ENCODE assay signal across 8 cellular contexts in the genomic region with DNA sequence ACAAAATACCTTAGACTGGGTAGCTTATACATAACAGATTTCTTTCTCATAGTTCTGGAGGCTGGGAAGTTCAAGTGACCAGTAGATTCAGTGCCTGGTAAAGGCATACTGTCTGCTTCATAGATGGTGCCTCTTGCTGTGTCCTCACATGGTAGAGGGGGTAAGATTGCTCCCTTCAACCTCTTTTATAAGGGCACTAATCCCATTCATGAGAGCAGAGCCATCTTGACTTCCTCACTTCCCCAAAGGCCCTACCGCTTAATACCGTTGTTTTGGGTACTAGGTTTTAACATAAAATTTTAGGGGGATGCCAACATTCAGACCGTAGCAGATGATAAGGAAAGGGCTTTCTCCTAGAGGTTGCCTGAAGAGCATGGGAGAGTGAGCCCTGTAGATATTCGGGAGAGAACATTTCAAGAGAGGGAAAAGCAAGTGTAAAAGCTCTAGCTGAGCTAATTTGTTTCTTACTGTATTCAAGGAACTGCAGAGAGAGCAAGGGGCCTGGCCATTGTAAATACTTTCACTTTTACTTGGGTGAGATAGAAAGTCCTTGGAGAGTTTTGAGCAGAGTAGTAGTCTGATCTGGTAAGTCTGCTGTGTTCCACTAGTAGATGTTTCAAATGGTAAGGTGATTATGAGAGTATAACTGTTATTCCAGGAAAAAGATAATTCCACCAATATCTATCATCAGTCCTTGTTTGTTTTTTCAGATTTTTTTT. TPM values are rescaled to one million over a fixed set of nuclear protein-coding genes. Genes with fewer than 3 reads are reported as not detected.
DNase-seq lines count a peak whose midpoint lies in the region; ATAC-seq and TF ChIP-seq lines count a peak whose summit lies in the region.

No MANE protein-coding gene starts in this region.

- H3K27me3 Mint-ChIP-seq in activated CD8-positive, alpha-beta memory T cell treated with anti-CD3 and anti-CD28 coated beads, Interleukin-2, amount 10 ng/mL, durations not matched to agents 7 days and 5 days, result no peaks in the 10 kb centered on the region
- no peaks in the 10 kb centered on the region for H3K27me3 Mint-ChIP-seq in WTC11 (ENCODE audit: low read depth)
- no peaks in the 10 kb centered on the region for H3K27me3 Mint-ChIP-seq in natural killer cell treated with Interleukin-12 subunit alpha and Interleukin-12 subunit beta and Interleukin-15 and Interleukin-18, amount 100 ng/mL, for 72 hours

- H3K4me1 Mint-ChIP-seq in activated CD8-positive, alpha-beta memory T cell treated with anti-CD3 and anti-CD28 coated beads, Interleukin-2, amount 10 ng/mL, durations not matched to agents 7 days and 5 days, result peaks cover 15% of the 10 kb centered on the region
- H3K4me1 Mint-ChIP-seq in WTC11, result peaks cover 41% of the 10 kb centered on the region
- H3K4me1 Mint-ChIP-seq in natural killer cell treated with Interleukin-12 subunit alpha and Interleukin-12 subunit beta and Interleukin-15 and Interleukin-18, amount 100 ng/mL, for 72 hours (ENCODE audit: low read depth in 2 of 2), result peaks cover 38 to 45% of the 10 kb centered on the region in 2 donors

- no peak for DNase-seq in activated CD8-positive, alpha-beta memory T cell treated with anti-CD3 and anti-CD28 coated beads, Interleukin-2, amount 10 ng/mL, durations not matched to agents 7 days and 5 days
- no peak for DNase-seq in activated CD8-positive, alpha-beta memory T cell treated with anti-CD3 and anti-CD28 coated beads, Interleukin-2, amount 50 U/mL, for 48 hours
- no peak for DNase-seq in WTC11 (ENCODE audit: low spot score)
- DNase-seq in natural killer cell treated with Interleukin-12 subunit alpha and Interleukin-12 subunit beta and Interleukin-15 and Interleukin-18, amount 100 ng/mL, for 72 hours (ENCODE audit: low spot score), result no peak
- DNase-seq in cerebellar cortex (ENCODE audit: low spot score), result no peak
- DNase-seq in DMS153 (lab: John Stamatoyannopoulos, UW), result no peak
- no peak for DNase-seq in DMS 273 (lab: John Stamatoyannopoulos, UW; ENCODE audit: unreplicated experiment)

- peaks cover 13% of the 10 kb centered on the region for H3K36me3 Mint-ChIP-seq in activated CD8-positive, alpha-beta memory T cell treated with anti-CD3 and anti-CD28 coated beads, Interleukin-2, amount 10 ng/mL, durations not matched to agents 7 days and 5 days
- no peaks in the 10 kb centered on the region for H3K36me3 Mint-ChIP-seq in WTC11
- no peaks in the 10 kb centered on the region for H3K36me3 Mint-ChIP-seq in natural killer cell treated with Interleukin-12 subunit alpha and Interleukin-12 subunit beta and Interleukin-15 and Interleukin-18, amount 100 ng/mL, for 72 hours

- CTCF ChIA-PET in activated CD8-positive, alpha-beta memory T cell treated with anti-CD3 and anti-CD28 coated beads, Interleukin-2, amount 10 ng/mL, durations not matched to agents 7 days and 5 days (lab: Charles Lee), result no interaction called here
- CTCF ChIA-PET in WTC11 (lab: Charles Lee), result interaction anchor here (1.2 kb wide), 1 partner anchor 17 kb away, joined by 3 read pairs; no protein-coding TSS in a partner anchor

- H3K9me3 Mint-ChIP-seq in activated CD8-positive, alpha-beta memory T cell treated with anti-CD3 and anti-CD28 coated beads, Interleukin-2, amount 10 ng/mL, durations not matched to agents 7 days and 5 days (ENCODE audit: low read depth), result no peaks in the 10 kb centered on the region
- H3K9me3 Mint-ChIP-seq in WTC11, result peaks cover 6% of the 10 kb centered on the region; the same call in 1 of the 2 replicates
- H3K9me3 Mint-ChIP-seq in natural killer cell treated with Interleukin-12 subunit alpha and Interleukin-12 subunit beta and Interleukin-15 and Interleukin-18, amount 100 ng/mL, for 72 hours, result no peaks in the 10 kb centered on the region

- peak; percentile 70 for ATAC-seq in activated CD8-positive, alpha-beta memory T cell treated with anti-CD3 and anti-CD28 coated beads, Interleukin-2, amount 10 ng/mL, durations not matched to agents 7 days and 5 days
- peak; percentile 92 for ATAC-seq in HG02981 (IDR thresholded peaks at IDR 0.05; ENCODE audit: unreplicated experiment)
- ATAC-seq in WTC11, result peak; percentile 36
- peak; percentile 56 to 67 for ATAC-seq in natural killer cell treated with Interleukin-12 subunit alpha and Interleukin-12 subunit beta and Interleukin-15 and Interleukin-18, amount 100 ng/mL, for 72 hours

- POLR2A ChIA-PET in WTC11 (lab: Charles Lee), result no interaction called here

- no peak for TF ChIP-seq CTCF in WTC11 (IDR thresholded peaks at IDR 0.05)

- no peak overlapping the region for H3K4me3 Mint-ChIP-seq in activated CD8-positive, alpha-beta memory T cell treated with anti-CD3 and anti-CD28 coated beads, Interleukin-2, amount 10 ng/mL, durations not matched to agents 7 days and 5 days
- no peak overlapping the region for H3K4me3 Mint-ChIP-seq in WTC11
- H3K4me3 Mint-ChIP-seq in natural killer cell treated with Interleukin-12 subunit alpha and Interleukin-12 subunit beta and Interleukin-15 and Interleukin-18, amount 100 ng/mL, for 72 hours, result peak overlapping the region; percentile 50

- H3K27ac Mint-ChIP-seq in activated CD8-positive, alpha-beta memory T cell treated with anti-CD3 and anti-CD28 coated beads, Interleukin-2, amount 10 ng/mL, durations not matched to agents 7 days and 5 days, result no peak overlapping the region
- peak overlapping the region; percentile 88 for H3K27ac Mint-ChIP-seq in WTC11
- H3K27ac Mint-ChIP-seq in natural killer cell treated with Interleukin-12 subunit alpha and Interleukin-12 subunit beta and Interleukin-15 and Interleukin-18, amount 100 ng/mL, for 72 hours, result peak overlapping the region; percentile 39 to 60

TF ChIP-seq in WTC11, 78 proteins besides CTCF, POLR2A, EP300 and RAD21 (continues in another document):
- TF ChIP-seq, protein P1, sequence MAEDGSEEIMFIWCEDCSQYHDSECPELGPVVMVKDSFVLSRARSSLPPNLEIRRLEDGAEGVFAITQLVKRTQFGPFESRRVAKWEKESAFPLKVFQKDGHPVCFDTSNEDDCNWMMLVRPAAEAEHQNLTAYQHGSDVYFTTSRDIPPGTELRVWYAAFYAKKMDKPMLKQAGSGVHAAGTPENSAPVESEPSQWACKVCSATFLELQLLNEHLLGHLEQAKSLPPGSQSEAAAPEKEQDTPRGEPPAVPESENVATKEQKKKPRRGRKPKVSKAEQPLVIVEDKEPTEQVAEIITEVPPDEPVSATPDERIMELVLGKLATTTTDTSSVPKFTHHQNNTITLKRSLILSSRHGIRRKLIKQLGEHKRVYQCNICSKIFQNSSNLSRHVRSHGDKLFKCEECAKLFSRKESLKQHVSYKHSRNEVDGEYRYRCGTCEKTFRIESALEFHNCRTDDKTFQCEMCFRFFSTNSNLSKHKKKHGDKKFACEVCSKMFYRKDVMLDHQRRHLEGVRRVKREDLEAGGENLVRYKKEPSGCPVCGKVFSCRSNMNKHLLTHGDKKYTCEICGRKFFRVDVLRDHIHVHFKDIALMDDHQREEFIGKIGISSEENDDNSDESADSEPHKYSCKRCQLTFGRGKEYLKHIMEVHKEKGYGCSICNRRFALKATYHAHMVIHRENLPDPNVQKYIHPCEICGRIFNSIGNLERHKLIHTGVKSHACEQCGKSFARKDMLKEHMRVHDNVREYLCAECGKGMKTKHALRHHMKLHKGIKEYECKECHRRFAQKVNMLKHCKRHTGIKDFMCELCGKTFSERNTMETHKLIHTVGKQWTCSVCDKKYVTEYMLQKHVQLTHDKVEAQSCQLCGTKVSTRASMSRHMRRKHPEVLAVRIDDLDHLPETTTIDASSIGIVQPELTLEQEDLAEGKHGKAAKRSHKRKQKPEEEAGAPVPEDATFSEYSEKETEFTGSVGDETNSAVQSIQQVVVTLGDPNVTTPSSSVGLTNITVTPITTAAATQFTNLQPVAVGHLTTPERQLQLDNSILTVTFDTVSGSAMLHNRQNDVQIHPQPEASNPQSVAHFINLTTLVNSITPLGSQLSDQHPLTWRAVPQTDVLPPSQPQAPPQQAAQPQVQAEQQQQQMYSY (CRISPR knock-in tag; IDR thresholded peaks at IDR 0.05), result no peak
- no peak for TF ChIP-seq NR1H2 (CRISPR knock-in tag; IDR thresholded peaks at IDR 0.05)
- TF ChIP-seq, protein P2, sequence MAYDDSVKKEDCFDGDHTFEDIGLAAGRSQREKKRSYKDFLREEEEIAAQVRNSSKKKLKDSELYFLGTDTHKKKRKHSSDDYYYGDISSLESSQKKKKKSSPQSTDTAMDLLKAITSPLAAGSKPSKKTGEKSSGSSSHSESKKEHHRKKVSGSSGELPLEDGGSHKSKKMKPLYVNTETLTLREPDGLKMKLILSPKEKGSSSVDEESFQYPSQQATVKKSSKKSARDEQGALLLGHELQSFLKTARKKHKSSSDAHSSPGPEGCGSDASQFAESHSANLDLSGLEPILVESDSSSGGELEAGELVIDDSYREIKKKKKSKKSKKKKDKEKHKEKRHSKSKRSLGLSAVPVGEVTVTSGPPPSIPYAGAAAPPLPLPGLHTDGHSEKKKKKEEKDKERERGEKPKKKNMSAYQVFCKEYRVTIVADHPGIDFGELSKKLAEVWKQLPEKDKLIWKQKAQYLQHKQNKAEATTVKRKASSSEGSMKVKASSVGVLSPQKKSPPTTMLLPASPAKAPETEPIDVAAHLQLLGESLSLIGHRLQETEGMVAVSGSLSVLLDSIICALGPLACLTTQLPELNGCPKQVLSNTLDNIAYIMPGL (CRISPR knock-in tag; IDR thresholded peaks at IDR 0.05), result no peak
- TF ChIP-seq, protein P3, sequence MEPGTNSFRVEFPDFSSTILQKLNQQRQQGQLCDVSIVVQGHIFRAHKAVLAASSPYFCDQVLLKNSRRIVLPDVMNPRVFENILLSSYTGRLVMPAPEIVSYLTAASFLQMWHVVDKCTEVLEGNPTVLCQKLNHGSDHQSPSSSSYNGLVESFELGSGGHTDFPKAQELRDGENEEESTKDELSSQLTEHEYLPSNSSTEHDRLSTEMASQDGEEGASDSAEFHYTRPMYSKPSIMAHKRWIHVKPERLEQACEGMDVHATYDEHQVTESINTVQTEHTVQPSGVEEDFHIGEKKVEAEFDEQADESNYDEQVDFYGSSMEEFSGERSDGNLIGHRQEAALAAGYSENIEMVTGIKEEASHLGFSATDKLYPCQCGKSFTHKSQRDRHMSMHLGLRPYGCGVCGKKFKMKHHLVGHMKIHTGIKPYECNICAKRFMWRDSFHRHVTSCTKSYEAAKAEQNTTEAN (CRISPR knock-in tag; IDR thresholded peaks at IDR 0.05), result no peak

RNA-seq across cellular contexts. Expression of a gene that starts 27.3 kb away (rescaled TPM):
- total RNA-seq in activated CD8-positive, alpha-beta memory T cell treated with anti-CD3 and anti-CD28 coated beads, Interleukin-2, amount 10 ng/mL, durations not matched to agents 7 days and 5 days, result 10 to 100 TPM; 11.5 to 12.8 TPM
- total RNA-seq in WTC11 (2021), result 23.7 to 26.7 TPM (median 26.1 TPM) in 3 replicates
- total RNA-seq in natural killer cell treated with Interleukin-12 subunit alpha and Interleukin-12 subunit beta and Interleukin-15 and Interleukin-18, amount 100 ng/mL, for 72 hours, result 10 to 100 TPM; 15.2 to 17.6 TPM

Comparison
In these comparisons a context has a peak if more than half of its experiments do, and no peak if none do; other contexts are left out.
1. ATAC-seq: peak in every context shown above with its lines; median percentile 92 in HG02981; 70 in activated CD8-positive, alpha-beta memory T cell treated with anti-CD3 and anti-CD28 coated beads, Interleukin-2, amount 10 ng/mL, durations not matched to agents 7 days and 5 days; 62 in natural killer cell treated with Interleukin-12 subunit alpha and Interleukin-12 subunit beta and Interleukin-15 and Interleukin-18, amount 100 ng/mL, for 72 hours; 36 in WTC11.